9 cellular contexts compared by ENCODE assay signal in the genomic region with DNA sequence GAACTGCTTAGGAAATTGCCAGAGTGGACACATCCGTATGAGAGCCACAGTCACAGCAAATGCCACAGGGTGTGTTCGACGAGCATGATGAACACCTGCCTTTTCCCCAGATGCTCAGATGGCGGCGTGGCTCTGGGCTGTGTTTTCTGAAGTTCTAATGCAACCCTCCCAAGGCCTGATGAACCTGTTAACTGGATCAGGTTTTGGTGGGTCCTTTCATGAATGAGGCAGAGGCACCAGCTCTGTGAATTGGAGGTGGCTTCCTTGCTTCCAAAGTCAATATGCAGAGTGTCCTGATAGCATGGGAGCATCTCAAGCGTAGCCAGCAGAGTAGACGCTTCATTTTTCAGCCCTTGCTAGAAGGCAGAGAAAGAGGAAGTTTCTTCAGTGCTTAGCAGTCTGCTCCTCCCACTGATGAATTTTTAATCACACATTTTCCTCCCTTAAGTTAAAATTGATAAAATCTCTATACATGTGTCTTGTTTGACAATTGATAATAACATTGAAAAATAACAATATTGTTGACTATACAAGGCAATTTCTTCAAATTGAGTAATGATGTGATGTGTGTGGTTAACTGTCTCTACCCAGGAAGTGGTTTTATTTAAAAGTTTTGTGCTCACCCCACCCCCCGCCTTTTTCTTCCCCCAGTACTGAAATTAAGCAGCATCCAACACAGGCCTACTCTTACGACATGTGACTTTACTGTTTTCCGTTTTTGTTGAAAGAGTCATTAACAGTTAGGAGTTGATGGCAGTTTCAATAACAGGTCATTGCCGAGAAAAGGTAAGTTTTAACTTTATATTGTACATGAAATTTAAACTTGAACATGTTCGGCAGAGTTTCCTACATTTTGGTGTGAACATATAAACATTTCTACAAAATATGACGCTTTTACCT. TPM values are rescaled to one million over a fixed set of nuclear protein-coding genes. Genes with fewer than 3 reads are reported as not detected.
DNase-seq lines count a peak whose midpoint lies in the region; ATAC-seq and TF ChIP-seq lines count a peak whose summit lies in the region.
"Had no signal": no experiment of that assay in that cellular context is flagged by ENCODE, and none has a peak within 500 bp of the region (broad histone marks: within the 10 kb centered on the region; RNA-seq: fewer than 3 reads in every experiment).

A gene (plus strand): TSS at position 739 of the 900 bp plus-strand sequence.

- DNase-seq in Peyer's patch (peak; percentile 48 to 87 (median 78)), natural killer cell (peak; percentile 44), transverse colon (peak; percentile 39), progenitor cell of endocrine pancreas (ENCODE audit: low spot score, unreplicated experiment) (no peak), EL (no peak)

- H3K9me3 ChIP-seq in Peyer's patch: no peaks in the 10 kb centered on the region
- H3K9me3 ChIP-seq in transverse colon: no peaks in the 10 kb centered on the region
- H3K9me3 ChIP-seq: SJSA1 had no signal

- H3K36me3 ChIP-seq in Peyer's patch (no peaks in the 10 kb centered on the region), transverse colon (no peaks in the 10 kb centered on the region)
- H3K36me3 ChIP-seq: SJSA1 had no signal

- H3K36me3 Mint-ChIP-seq in activated T-helper 17 cell treated with anti-CD3 and anti-CD28 coated beads, Interleukin-2, amount 50 U/mL, for 72 hours (ENCODE audit: low read depth): peaks cover 24% of the 10 kb centered on the region
- peaks cover 2% of the 10 kb centered on the region for H3K36me3 Mint-ChIP-seq in natural killer cell
- no peaks in the 10 kb centered on the region for H3K36me3 Mint-ChIP-seq in progenitor cell of endocrine pancreas (ENCODE audit: insufficient read depth)

- ATAC-seq in GM18520 (IDR thresholded peaks at IDR 0.05; ENCODE audit: unreplicated experiment): peak; percentile 80
- ATAC-seq in HG02852 (IDR thresholded peaks at IDR 0.05; ENCODE audit: unreplicated experiment): peak; percentile 92
- peak; percentile 84 for ATAC-seq in activated T-helper 17 cell treated with anti-CD3 and anti-CD28 coated beads, Interleukin-2, amount 50 U/mL, for 72 hours (replicated peaks)
- ATAC-seq in natural killer cell: peak; percentile 85 to 93 (median 92)

- TF ChIP-seq CTCF in Peyer's patch (IDR thresholded peaks at IDR 0.05): no peak
- no peak for TF ChIP-seq CTCF in natural killer cell (IDR thresholded peaks at IDR 0.05)
- TF ChIP-seq CTCF in transverse colon (IDR thresholded peaks at IDR 0.05): no peak
- TF ChIP-seq CTCF in progenitor cell of endocrine pancreas (IDR thresholded peaks at IDR 0.05; ENCODE audit: unreplicated experiment): no peak

- 60 to 62% methylated on average over 8 to 13 of the region's 13 CpGs for WGBS in transverse colon (ENCODE audit: low coverage in 1 of 2), 2 donors

- peak within 1 kb of the TSS; percentile 86 for H3K4me3 Mint-ChIP-seq in activated T-helper 17 cell treated with anti-CD3 and anti-CD28 coated beads, Interleukin-2, amount 50 U/mL, for 72 hours
- H3K4me3 Mint-ChIP-seq in natural killer cell: peak within 1 kb of the TSS; percentile 89
- no peak within 1 kb of the TSS for H3K4me3 Mint-ChIP-seq in progenitor cell of endocrine pancreas (ENCODE audit: low read depth)

- no peaks in the 10 kb centered on the region for H3K27me3 Mint-ChIP-seq in activated T-helper 17 cell treated with anti-CD3 and anti-CD28 coated beads, Interleukin-2, amount 50 U/mL, for 72 hours
- H3K27me3 Mint-ChIP-seq in natural killer cell (ENCODE audit: low read depth in 2 of 2) (no peaks in the 10 kb centered on the region), progenitor cell of endocrine pancreas (no peaks in the 10 kb centered on the region)

- H3K9me3 Mint-ChIP-seq in activated T-helper 17 cell treated with anti-CD3 and anti-CD28 coated beads, Interleukin-2, amount 50 U/mL, for 72 hours: no peaks in the 10 kb centered on the region
- H3K9me3 Mint-ChIP-seq in natural killer cell (peaks cover 0 to under 1% of the 10 kb centered on the region in 2 donors), progenitor cell of endocrine pancreas (ENCODE audit: low read depth) (peaks cover under 1% of the 10 kb centered on the region)

- intact Hi-C loops in natural killer cell (cut with micrococcal nuclease): loop anchor here (2.0 to 5.0 kb wide), 2 partner anchors 128 to 1382 kb away; no protein-coding TSS in a partner anchor
- intact Hi-C loops in transverse colon (cut with DNase I; ENCODE audit: low total_unique reads): loop anchor here (2.0 kb wide), 1 partner anchor 20 kb away; no protein-coding TSS in a partner anchor

- H3K4me1 ChIP-seq in Peyer's patch (peaks cover 0 to 5% (median 0%) of the 10 kb centered on the region in 4 donors), transverse colon (no peaks in the 10 kb centered on the region)
- H3K4me1 ChIP-seq: SJSA1 had no signal

- peaks cover 17% of the 10 kb centered on the region for H3K4me1 Mint-ChIP-seq in activated T-helper 17 cell treated with anti-CD3 and anti-CD28 coated beads, Interleukin-2, amount 50 U/mL, for 72 hours
- peaks cover 40 to 55% of the 10 kb centered on the region in 2 donors for H3K4me1 Mint-ChIP-seq in natural killer cell
- no peaks in the 10 kb centered on the region for H3K4me1 Mint-ChIP-seq in progenitor cell of endocrine pancreas (ENCODE audit: low read depth)

- TF ChIP-seq POLR2A in Peyer's patch (IDR thresholded peaks at IDR 0.05) (no peak), transverse colon (IDR thresholded peaks at IDR 0.05) (peak; percentile 40)

- no peaks in the 10 kb centered on the region for H3K27me3 ChIP-seq in Peyer's patch
- no peaks in the 10 kb centered on the region for H3K27me3 ChIP-seq in transverse colon

- in situ Hi-C loops in transverse colon (cut with MboI; ENCODE audit: low pct_ligation_motif_present in 1 of 4, low pct_unique_long_range_greater_than_20kb in 1 of 4, low sequenced_read_pairs in 3 of 4): no loop called here

- peak within 1 kb of the TSS; percentile 97 for H3K27ac Mint-ChIP-seq in activated T-helper 17 cell treated with anti-CD3 and anti-CD28 coated beads, Interleukin-2, amount 50 U/mL, for 72 hours
- H3K27ac Mint-ChIP-seq in natural killer cell (peak within 1 kb of the TSS; percentile 96), progenitor cell of endocrine pancreas (no peak within 1 kb of the TSS)

- H3K4me3 ChIP-seq in Peyer's patch (peak within 1 kb of the TSS in 3 of 4 donors; percentile 24 to 31 (median 26)), transverse colon (peak within 1 kb of the TSS in 1 of 4 donors; percentile 10)
- H3K4me3 ChIP-seq: SJSA1 had no signal

- no peak for TF ChIP-seq EP300 in transverse colon (IDR thresholded peaks at IDR 0.05; ENCODE audit: low read depth)

- H3K27ac ChIP-seq in Peyer's patch (peak within 1 kb of the TSS; percentile 75 to 84 (median 79)), transverse colon (peak within 1 kb of the TSS; percentile 47 to 77 (median 70))
- H3K27ac ChIP-seq: SJSA1 had no signal

RNA-seq across cellular contexts. Expression of the gene that starts here (rescaled TPM):
- total RNA-seq in Peyer's patch (100 to 1,000 TPM in 1 of 4 donors, 10 to 100 TPM in 1, 1 to 10 TPM in 2; 6.7 to 203 (median 12.5) TPM), natural killer cell (100 to 1,000 TPM; 148 to 168 (median 165) TPM), transverse colon (10 to 100 TPM in 2 of 4 donors, 1 to 10 TPM in 1, under 1 TPM in 1; 0.80 to 53.1 (median 12.7) TPM), progenitor cell of endocrine pancreas (not detected in 2 replicates)
- 10 to 100 TPM; 93.3 to 98.3 TPM for total RNA-seq in activated T-helper 17 cell treated with anti-CD3 and anti-CD28 coated beads, Interleukin-2, amount 50 U/mL, for 72 hours
- total RNA-seq: SJSA1 had no signal

Comparison
In these comparisons a context has a peak if more than half of its experiments do, and no peak if none do; other contexts are left out.
1. DNase-seq: peak in Peyer's patch (3 of 3), natural killer cell (single experiment) and transverse colon (single experiment); none in progenitor cell of endocrine pancreas (single experiment) and EL (single experiment).
2. Peak in every context shown above with its lines, with median percentiles within 50 percentile points of each other: ATAC-seq.